22 cellular contexts compared by ENCODE assay signal in genomic region chr2:128520340-128520739, GRCh38.
DNase-seq lines count a peak whose midpoint lies in the region; ATAC-seq and TF ChIP-seq lines count a peak whose summit lies in the region.
"Had no signal": no experiment of that assay in that cellular context is flagged by ENCODE, and none has a peak within 500 bp of the region (broad histone marks: within the 10 kb centered on the region; RNA-seq: fewer than 3 reads in every experiment).

No MANE protein-coding gene starts in this region.

- H3K9me3 ChIP-seq in upper lobe of right lung, result no peaks in the 10 kb centered on the region
- H3K9me3 ChIP-seq: mucosa of descending colon, Peyer's patch had no signal

- H3K4me1 ChIP-seq in upper lobe of right lung, result no peaks in the 10 kb centered on the region
- H3K4me1 ChIP-seq: Peyer's patch, tibial nerve had no signal

- H3K27me3 Mint-ChIP-seq in activated T-cell treated with anti-CD3 and anti-CD28 coated beads, Interleukin-2, amount 50 U/mL, for 24 hours, result peaks cover 20% of the 10 kb centered on the region
- H3K27me3 Mint-ChIP-seq: activated naive CD4-positive, alpha-beta T cell treated with anti-CD3 and anti-CD28 coated beads, Interleukin-2, amount 50 U/mL, for 24 hours had no signal

- no peaks in the 10 kb centered on the region for H3K27me3 ChIP-seq in upper lobe of right lung
- H3K27me3 ChIP-seq: cardiac muscle cell, hepatocyte, Peyer's patch, tibial nerve had no signal

- intact Hi-C loops in upper lobe of right lung (cut with DNase I), result no loop called here

- no peaks in the 10 kb centered on the region for H3K9me3 Mint-ChIP-seq in activated T-cell treated with anti-CD3 and anti-CD28 coated beads, Interleukin-2, amount 50 U/mL, for 24 hours
- H3K9me3 Mint-ChIP-seq: CD8-positive, alpha-beta T cell; effector memory CD8-positive, alpha-beta T cell had no signal

- no peaks in the 10 kb centered on the region for H3K36me3 Mint-ChIP-seq in activated T-cell treated with anti-CD3 and anti-CD28 coated beads, Interleukin-2, amount 50 U/mL, for 24 hours (ENCODE audit: low read depth)
- H3K36me3 Mint-ChIP-seq: activated naive CD4-positive, alpha-beta T cell treated with anti-CD3 and anti-CD28 coated beads, Interleukin-2, amount 50 U/mL, for 24 hours; CD8-positive, alpha-beta T cell had no signal

- peaks cover 4% of the 10 kb centered on the region for H3K4me1 Mint-ChIP-seq in activated T-cell treated with anti-CD3 and anti-CD28 coated beads, Interleukin-2, amount 50 U/mL, for 24 hours (ENCODE audit: low read depth)
- H3K4me1 Mint-ChIP-seq: activated B cell treated with CpG ODN at 0.5 μM for 24 hours; activated naive CD4-positive, alpha-beta T cell treated with anti-CD3 and anti-CD28 coated beads, Interleukin-2, amount 50 U/mL, for 24 hours had no signal

- H3K27ac ChIP-seq in upper lobe of right lung, result no peak overlapping the region
- H3K27ac ChIP-seq: cardiac muscle cell, hepatocyte, Peyer's patch, tibial nerve had no signal

- DNase-seq in activated T-cell treated with anti-CD3 and anti-CD28 coated beads, Interleukin-2, amount 50 U/mL, for 24 hours, result no peak
- DNase-seq in activated T-cell treated with anti-CD3 and anti-CD28 coated beads, Interleukin-2, amount 50 U/mL, for 1 hour, result no peak
- DNase-seq in SW480 (ENCODE audit: low spot score) (peak; percentile 35), upper lobe of right lung (no peak), amygdala (lab: John Stamatoyannopoulos, UW) (no peak), GM19240 (ENCODE audit: insufficient read length, low spot score) (no peak)
- DNase-seq: activated B cell treated with CpG ODN at 0.5 μM for 24 hours; CD8-positive, alpha-beta T cell; effector memory CD8-positive, alpha-beta T cell; left cardiac atrium; mucosa of descending colon; NCI-H1930; NCI-H524; Peyer's patch; stimulated activated CD4-positive, alpha-beta T cell treated with anti-CD3 and anti-CD28 coated beads, Interleukin-4, amount 100 ng/mL, for 4 hours; SW 1271 had no signal

- ATAC-seq in HG02759 (IDR thresholded peaks at IDR 0.05; ENCODE audit: unreplicated experiment), result peak; percentile 9
- peak; percentile 45 for ATAC-seq in upper lobe of right lung
- ATAC-seq in GM21526 (IDR thresholded peaks at IDR 0.05; ENCODE audit: low FRiP score, unreplicated experiment), result no peak
- ATAC-seq: CD8-positive, alpha-beta T cell; effector memory CD8-positive, alpha-beta T cell; left cardiac atrium; mucosa of descending colon had no signal

- no peak overlapping the region for H3K4me3 Mint-ChIP-seq in activated T-cell treated with anti-CD3 and anti-CD28 coated beads, Interleukin-2, amount 50 U/mL, for 24 hours
- H3K4me3 Mint-ChIP-seq: activated B cell treated with CpG ODN at 0.5 μM for 24 hours; activated naive CD4-positive, alpha-beta T cell treated with anti-CD3 and anti-CD28 coated beads, Interleukin-2, amount 50 U/mL, for 24 hours; CD8-positive, alpha-beta T cell; effector memory CD8-positive, alpha-beta T cell had no signal

- H3K4me3 ChIP-seq in upper lobe of right lung, result no peak overlapping the region
- H3K4me3 ChIP-seq: cardiac muscle cell, hepatocyte, mucosa of descending colon, Peyer's patch, tibial nerve had no signal

- H3K27ac Mint-ChIP-seq in activated T-cell treated with anti-CD3 and anti-CD28 coated beads, Interleukin-2, amount 50 U/mL, for 24 hours, result peak overlapping the region; percentile 50
- H3K27ac Mint-ChIP-seq: activated B cell treated with CpG ODN at 0.5 μM for 24 hours; activated naive CD4-positive, alpha-beta T cell treated with anti-CD3 and anti-CD28 coated beads, Interleukin-2, amount 50 U/mL, for 24 hours; CD8-positive, alpha-beta T cell; effector memory CD8-positive, alpha-beta T cell had no signal

- TF ChIP-seq CTCF in upper lobe of right lung (IDR thresholded peaks at IDR 0.05), result no peak

- no peaks in the 10 kb centered on the region for H3K36me3 ChIP-seq in upper lobe of right lung
- H3K36me3 ChIP-seq: cardiac muscle cell, Peyer's patch, tibial nerve had no signal
